1 cellular context compared by ENCODE assay signal in the genomic region with DNA sequence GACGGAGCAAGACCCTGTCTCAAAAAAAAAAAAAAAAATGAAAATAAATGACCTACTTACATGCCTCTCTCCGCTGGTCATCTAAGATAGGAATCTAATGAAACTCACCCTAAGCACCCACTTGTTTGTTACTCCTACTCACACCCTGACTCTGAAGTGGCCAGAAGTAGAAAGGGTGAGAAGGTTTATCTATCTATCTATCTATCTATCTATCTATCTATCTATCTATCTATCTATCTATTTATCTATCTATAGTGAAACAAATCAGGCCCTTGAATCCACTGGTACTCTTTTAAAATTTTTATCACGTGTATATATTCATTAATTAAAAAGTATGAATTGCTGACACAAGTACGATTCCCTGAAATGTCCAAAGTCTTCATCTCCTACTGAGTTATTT.
TF ChIP-seq lines count a peak whose summit lies in the region.

No MANE protein-coding gene starts in this region.

TF ChIP-seq in K562, 482 proteins besides CTCF, POLR2A, EP300 and RAD21:
- TF ChIP-seq, protein P1, sequence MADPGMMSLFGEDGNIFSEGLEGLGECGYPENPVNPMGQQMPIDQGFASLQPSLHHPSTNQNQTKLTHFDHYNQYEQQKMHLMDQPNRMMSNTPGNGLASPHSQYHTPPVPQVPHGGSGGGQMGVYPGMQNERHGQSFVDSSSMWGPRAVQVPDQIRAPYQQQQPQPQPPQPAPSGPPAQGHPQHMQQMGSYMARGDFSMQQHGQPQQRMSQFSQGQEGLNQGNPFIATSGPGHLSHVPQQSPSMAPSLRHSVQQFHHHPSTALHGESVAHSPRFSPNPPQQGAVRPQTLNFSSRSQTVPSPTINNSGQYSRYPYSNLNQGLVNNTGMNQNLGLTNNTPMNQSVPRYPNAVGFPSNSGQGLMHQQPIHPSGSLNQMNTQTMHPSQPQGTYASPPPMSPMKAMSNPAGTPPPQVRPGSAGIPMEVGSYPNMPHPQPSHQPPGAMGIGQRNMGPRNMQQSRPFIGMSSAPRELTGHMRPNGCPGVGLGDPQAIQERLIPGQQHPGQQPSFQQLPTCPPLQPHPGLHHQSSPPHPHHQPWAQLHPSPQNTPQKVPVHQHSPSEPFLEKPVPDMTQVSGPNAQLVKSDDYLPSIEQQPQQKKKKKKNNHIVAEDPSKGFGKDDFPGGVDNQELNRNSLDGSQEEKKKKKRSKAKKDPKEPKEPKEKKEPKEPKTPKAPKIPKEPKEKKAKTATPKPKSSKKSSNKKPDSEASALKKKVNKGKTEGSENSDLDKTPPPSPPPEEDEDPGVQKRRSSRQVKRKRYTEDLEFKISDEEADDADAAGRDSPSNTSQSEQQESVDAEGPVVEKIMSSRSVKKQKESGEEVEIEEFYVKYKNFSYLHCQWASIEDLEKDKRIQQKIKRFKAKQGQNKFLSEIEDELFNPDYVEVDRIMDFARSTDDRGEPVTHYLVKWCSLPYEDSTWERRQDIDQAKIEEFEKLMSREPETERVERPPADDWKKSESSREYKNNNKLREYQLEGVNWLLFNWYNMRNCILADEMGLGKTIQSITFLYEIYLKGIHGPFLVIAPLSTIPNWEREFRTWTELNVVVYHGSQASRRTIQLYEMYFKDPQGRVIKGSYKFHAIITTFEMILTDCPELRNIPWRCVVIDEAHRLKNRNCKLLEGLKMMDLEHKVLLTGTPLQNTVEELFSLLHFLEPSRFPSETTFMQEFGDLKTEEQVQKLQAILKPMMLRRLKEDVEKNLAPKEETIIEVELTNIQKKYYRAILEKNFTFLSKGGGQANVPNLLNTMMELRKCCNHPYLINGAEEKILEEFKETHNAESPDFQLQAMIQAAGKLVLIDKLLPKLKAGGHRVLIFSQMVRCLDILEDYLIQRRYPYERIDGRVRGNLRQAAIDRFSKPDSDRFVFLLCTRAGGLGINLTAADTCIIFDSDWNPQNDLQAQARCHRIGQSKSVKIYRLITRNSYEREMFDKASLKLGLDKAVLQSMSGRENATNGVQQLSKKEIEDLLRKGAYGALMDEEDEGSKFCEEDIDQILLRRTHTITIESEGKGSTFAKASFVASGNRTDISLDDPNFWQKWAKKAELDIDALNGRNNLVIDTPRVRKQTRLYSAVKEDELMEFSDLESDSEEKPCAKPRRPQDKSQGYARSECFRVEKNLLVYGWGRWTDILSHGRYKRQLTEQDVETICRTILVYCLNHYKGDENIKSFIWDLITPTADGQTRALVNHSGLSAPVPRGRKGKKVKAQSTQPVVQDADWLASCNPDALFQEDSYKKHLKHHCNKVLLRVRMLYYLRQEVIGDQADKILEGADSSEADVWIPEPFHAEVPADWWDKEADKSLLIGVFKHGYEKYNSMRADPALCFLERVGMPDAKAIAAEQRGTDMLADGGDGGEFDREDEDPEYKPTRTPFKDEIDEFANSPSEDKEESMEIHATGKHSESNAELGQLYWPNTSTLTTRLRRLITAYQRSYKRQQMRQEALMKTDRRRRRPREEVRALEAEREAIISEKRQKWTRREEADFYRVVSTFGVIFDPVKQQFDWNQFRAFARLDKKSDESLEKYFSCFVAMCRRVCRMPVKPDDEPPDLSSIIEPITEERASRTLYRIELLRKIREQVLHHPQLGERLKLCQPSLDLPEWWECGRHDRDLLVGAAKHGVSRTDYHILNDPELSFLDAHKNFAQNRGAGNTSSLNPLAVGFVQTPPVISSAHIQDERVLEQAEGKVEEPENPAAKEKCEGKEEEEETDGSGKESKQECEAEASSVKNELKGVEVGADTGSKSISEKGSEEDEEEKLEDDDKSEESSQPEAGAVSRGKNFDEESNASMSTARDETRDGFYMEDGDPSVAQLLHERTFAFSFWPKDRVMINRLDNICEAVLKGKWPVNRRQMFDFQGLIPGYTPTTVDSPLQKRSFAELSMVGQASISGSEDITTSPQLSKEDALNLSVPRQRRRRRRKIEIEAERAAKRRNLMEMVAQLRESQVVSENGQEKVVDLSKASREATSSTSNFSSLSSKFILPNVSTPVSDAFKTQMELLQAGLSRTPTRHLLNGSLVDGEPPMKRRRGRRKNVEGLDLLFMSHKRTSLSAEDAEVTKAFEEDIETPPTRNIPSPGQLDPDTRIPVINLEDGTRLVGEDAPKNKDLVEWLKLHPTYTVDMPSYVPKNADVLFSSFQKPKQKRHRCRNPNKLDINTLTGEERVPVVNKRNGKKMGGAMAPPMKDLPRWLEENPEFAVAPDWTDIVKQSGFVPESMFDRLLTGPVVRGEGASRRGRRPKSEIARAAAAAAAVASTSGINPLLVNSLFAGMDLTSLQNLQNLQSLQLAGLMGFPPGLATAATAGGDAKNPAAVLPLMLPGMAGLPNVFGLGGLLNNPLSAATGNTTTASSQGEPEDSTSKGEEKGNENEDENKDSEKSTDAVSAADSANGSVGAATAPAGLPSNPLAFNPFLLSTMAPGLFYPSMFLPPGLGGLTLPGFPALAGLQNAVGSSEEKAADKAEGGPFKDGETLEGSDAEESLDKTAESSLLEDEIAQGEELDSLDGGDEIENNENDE (IDR thresholded peaks at IDR 0.05; ENCODE audit: low read depth, low read length) = no peak
- TF ChIP-seq EZH2 (IDR thresholded peaks at IDR 0.05; ENCODE audit: borderline replicate concordance, low read depth, low read length) (no peak), DACH1 (IDR thresholded peaks at IDR 0.05; ENCODE audit: partially characterized antibody) (peak; percentile 91)
